In the genomic region with DNA sequence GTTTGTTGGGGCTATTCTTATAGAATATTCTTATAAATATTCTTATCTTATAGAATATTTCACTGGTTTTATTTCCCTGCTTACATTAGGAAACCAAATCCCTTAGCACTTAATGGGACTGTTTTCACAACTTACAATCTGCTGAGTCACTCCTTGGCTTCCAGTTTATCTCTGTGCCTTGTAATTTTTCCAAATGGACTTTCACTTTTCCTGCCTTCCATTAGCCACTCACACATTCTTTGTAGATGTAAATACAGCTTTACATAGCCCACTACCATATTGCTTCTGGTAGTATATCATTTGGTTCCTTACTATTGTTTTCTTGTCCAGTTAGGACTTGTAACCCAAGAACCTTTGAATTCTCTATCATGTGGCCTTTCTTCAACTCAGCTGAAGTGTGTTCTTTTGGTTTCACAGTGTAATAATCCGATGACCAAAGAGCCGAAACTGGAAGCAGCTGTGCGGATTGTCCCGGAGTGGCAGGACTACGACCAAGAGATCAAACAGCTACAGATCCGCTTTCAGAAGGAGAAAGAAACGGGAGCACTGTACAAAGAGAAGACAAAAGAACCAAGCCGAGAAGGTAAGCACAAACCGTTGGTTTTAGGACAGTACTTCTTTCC, we compare ENCODE assay signal across 12 cellular contexts.
A peak's percentile ranks its signal among the peaks of the same experiment; 100 is the strongest.
DNase-seq lines count a peak whose midpoint lies in the region; ATAC-seq, FAIRE-seq and TF ChIP-seq lines count a peak whose summit lies in the region.
"Had no signal": no experiment of that assay in that cellular context is flagged by ENCODE, and none has a peak within 500 bp of the region (broad histone marks: within the 10 kb centered on the region; RNA-seq: fewer than 3 reads in every experiment).

No MANE protein-coding gene starts in this region.

- DNase-seq in activated CD8-positive, alpha-beta memory T cell treated with anti-CD3 and anti-CD28 coated beads, Interleukin-2, amount 10 ng/mL, durations not matched to agents 7 days and 5 days: no peak
- DNase-seq in activated CD8-positive, alpha-beta memory T cell treated with anti-CD3 and anti-CD28 coated beads, Interleukin-2, amount 50 U/mL, for 4 hours: no peak
- peak; percentile 77 for DNase-seq in astrocyte of the spinal cord (ENCODE audit: low read depth, low spot score)
- DNase-seq in hepatic stellate cell (ENCODE audit: low spot score): peak; percentile 39
- DNase-seq in small intestine: peak; percentile 88
- DNase-seq in HK-2 (ENCODE audit: unreplicated experiment): no peak
- DNase-seq in NOMO-1 treated with DMSO at 0.1 percent for 48 hours (lab: John Stamatoyannopoulos, UW; ENCODE audit: unreplicated experiment): no peak
- DNase-seq in activated CD4-positive, CD25-positive, alpha-beta regulatory T cell (lab: John Stamatoyannopoulos, UW): no peak
- DNase-seq: MG63, RPMI8226 had no signal

- H3K36me3 Mint-ChIP-seq in activated CD8-positive, alpha-beta memory T cell treated with anti-CD3 and anti-CD28 coated beads, Interleukin-2, amount 10 ng/mL, durations not matched to agents 7 days and 5 days: peaks cover 51% of the 10 kb centered on the region

- H3K36me3 ChIP-seq in small intestine (ENCODE audit: control insufficient read depth in 2 of 2, insufficient read depth in 2 of 2, low read length in 2 of 2): peaks cover 13 to 17% of the 10 kb centered on the region in 2 donors

- H3K4me3 Mint-ChIP-seq in activated CD8-positive, alpha-beta memory T cell treated with anti-CD3 and anti-CD28 coated beads, Interleukin-2, amount 10 ng/mL, durations not matched to agents 7 days and 5 days: no peak overlapping the region
- H3K4me3 Mint-ChIP-seq: B cell had no signal

- no peaks in the 10 kb centered on the region for H3K4me1 Mint-ChIP-seq in activated CD8-positive, alpha-beta memory T cell treated with anti-CD3 and anti-CD28 coated beads, Interleukin-2, amount 10 ng/mL, durations not matched to agents 7 days and 5 days
- H3K4me1 Mint-ChIP-seq: B cell had no signal

- TF ChIP-seq CTCF in astrocyte of the spinal cord (IDR thresholded peaks at IDR 0.05; ENCODE audit: low read depth, low read length): no peak

- H3K27me3 ChIP-seq in small intestine (ENCODE audit: control insufficient read depth in 2 of 2, insufficient read depth in 2 of 2, low read length in 2 of 2): no peaks in the 10 kb centered on the region
- H3K27me3 ChIP-seq: MG63 had no signal

- no peaks in the 10 kb centered on the region for H3K9me3 ChIP-seq in small intestine (ENCODE audit: control insufficient read depth, low read depth)
- H3K9me3 ChIP-seq: MG63 had no signal

- CTCF ChIA-PET in activated CD8-positive, alpha-beta memory T cell treated with anti-CD3 and anti-CD28 coated beads, Interleukin-2, amount 10 ng/mL, durations not matched to agents 7 days and 5 days (lab: Charles Lee): interaction anchor here (0.7 kb wide), 1 partner anchor 168 kb away, joined by 4 read pairs; no protein-coding TSS in a partner anchor

- in situ Hi-C loops in astrocyte of the spinal cord (cut with HindIII; ENCODE audit: low sequenced_read_pairs): no loop called here

- peak overlapping the region; percentile 56 for H3K27ac Mint-ChIP-seq in activated CD8-positive, alpha-beta memory T cell treated with anti-CD3 and anti-CD28 coated beads, Interleukin-2, amount 10 ng/mL, durations not matched to agents 7 days and 5 days
- H3K27ac Mint-ChIP-seq: B cell had no signal

- H3K4me3 ChIP-seq in astrocyte of the spinal cord (ENCODE audit: low read depth, low read length): no peak overlapping the region
- H3K4me3 ChIP-seq in small intestine (ENCODE audit: low read depth in 1 of 2, low read length in 2 of 2): peak overlapping the region in 1 of 2 donors; percentile 15
- H3K4me3 ChIP-seq: MG63 had no signal

- no peaks in the 10 kb centered on the region for H3K27me3 Mint-ChIP-seq in activated CD8-positive, alpha-beta memory T cell treated with anti-CD3 and anti-CD28 coated beads, Interleukin-2, amount 10 ng/mL, durations not matched to agents 7 days and 5 days
- H3K27me3 Mint-ChIP-seq: B cell had no signal

- no peak for ATAC-seq in activated CD8-positive, alpha-beta memory T cell treated with anti-CD3 and anti-CD28 coated beads, Interleukin-2, amount 10 ng/mL, durations not matched to agents 7 days and 5 days

- H3K4me1 ChIP-seq in small intestine (ENCODE audit: control insufficient read depth in 2 of 2, insufficient read depth in 1 of 2, low read depth in 1 of 2, low read length in 1 of 2): peaks cover 0 to 2% of the 10 kb centered on the region in 2 donors

- peak overlapping the region; percentile 68 to 81 for H3K27ac ChIP-seq in small intestine (ENCODE audit: low read depth in 1 of 2, low read length in 1 of 2)

- H3K9me3 Mint-ChIP-seq in activated CD8-positive, alpha-beta memory T cell treated with anti-CD3 and anti-CD28 coated beads, Interleukin-2, amount 10 ng/mL, durations not matched to agents 7 days and 5 days (ENCODE audit: low read depth): no peaks in the 10 kb centered on the region

- no peak for FAIRE-seq in small intestine (lab: Jason Lieb, UNC)
- FAIRE-seq: endometrium had no signal

- 24 to 65% (median 34%) methylated on average over 9 of the region's 9 CpGs for WGBS in small intestine, 3 donors

Comparison
In these comparisons a context has a peak if more than half of its experiments do, and no peak if none do; other contexts are left out.
1. DNase-seq: peak in astrocyte of the spinal cord (single experiment), hepatic stellate cell (single experiment) and small intestine (single experiment); none in activated CD8-positive, alpha-beta memory T cell treated with anti-CD3 and anti-CD28 coated beads, Interleukin-2, amount 10 ng/mL, durations not matched to agents 7 days and 5 days (single experiment), activated CD8-positive, alpha-beta memory T cell treated with anti-CD3 and anti-CD28 coated beads, Interleukin-2, amount 50 U/mL, for 4 hours (single experiment), HK-2 (single experiment), NOMO-1 treated with DMSO at 0.1 percent for 48 hours (single experiment) and activated CD4-positive, CD25-positive, alpha-beta regulatory T cell (0 of 4).